16 cellular contexts compared by ENCODE assay signal in genomic region chr19:5478241-5478924, GRCh38. TPM values are rescaled to one million over a fixed set of nuclear protein-coding genes. Genes with fewer than 3 reads are reported as not detected.
"Had no signal": no experiment of that assay in that cellular context is flagged by ENCODE, and none has a peak within 500 bp of the region (broad histone marks: within the 10 kb centered on the region; RNA-seq: fewer than 3 reads in every experiment).

No MANE protein-coding gene starts in this region.

- H3K9me3 Mint-ChIP-seq: activated CD4-positive, alpha-beta T cell treated with anti-CD3 and anti-CD28 coated beads, Interleukin-2, amount 10 ng/mL, durations not matched to agents 7 days and 5 days had no signal

- H3K27ac Mint-ChIP-seq: activated CD4-positive, alpha-beta T cell treated with anti-CD3 and anti-CD28 coated beads, Interleukin-2, amount 10 ng/mL, durations not matched to agents 7 days and 5 days; activated naive CD4-positive, alpha-beta T cell treated with anti-CD3 and anti-CD28 coated beads, Interleukin-2, amount 50 U/mL, for 24 hours; nephron progenitor cell; T-helper 1 cell treated with Interleukin-12 subunit alpha and Interleukin-12 subunit beta and Interleukin-4 antibody, amounts not matched to agents 30 μg/mL and 1 μg/mL, for 36 hours had no signal

- H3K36me3 ChIP-seq: tibial artery, vagina had no signal

- DNase-seq: activated CD4-positive, alpha-beta T cell treated with anti-CD3 and anti-CD28 coated beads, Interleukin-2, amount 10 ng/mL, durations not matched to agents 7 days and 5 days; activated CD4-positive, CD25-positive, alpha-beta regulatory T cell; activated T-cell treated with anti-CD3 and anti-CD28 coated beads, Interleukin-2, amount 50 U/mL, for 1 hour; dermis blood vessel endothelial cell; left colon; mucosa of descending colon; nephron progenitor cell; right cardiac atrium; tibial artery had no signal

- H3K4me3 ChIP-seq: mucosa of descending colon, smooth muscle cell, tibial artery, vagina had no signal

- ATAC-seq: left colon, mucosa of descending colon, right cardiac atrium had no signal

- H3K27me3 ChIP-seq: vagina had no signal

- H3K4me3 Mint-ChIP-seq: activated CD4-positive, alpha-beta T cell treated with anti-CD3 and anti-CD28 coated beads, Interleukin-2, amount 10 ng/mL, durations not matched to agents 7 days and 5 days; activated naive CD4-positive, alpha-beta T cell treated with anti-CD3 and anti-CD28 coated beads, Interleukin-2, amount 50 U/mL, for 24 hours; nephron progenitor cell; T-helper 1 cell treated with Interleukin-12 subunit alpha and Interleukin-12 subunit beta and Interleukin-4 antibody, amounts not matched to agents 30 μg/mL and 1 μg/mL, for 36 hours had no signal

- H3K4me1 Mint-ChIP-seq: activated CD4-positive, alpha-beta T cell treated with anti-CD3 and anti-CD28 coated beads, Interleukin-2, amount 10 ng/mL, durations not matched to agents 7 days and 5 days; activated naive CD4-positive, alpha-beta T cell treated with anti-CD3 and anti-CD28 coated beads, Interleukin-2, amount 50 U/mL, for 24 hours; nephron progenitor cell had no signal

- H3K4me1 ChIP-seq: vagina had no signal

- H3K27ac ChIP-seq: tibial artery, vagina had no signal

RNA-seq across cellular contexts. Expression of gene ZNRF4, which starts 23.2 kb away (rescaled TPM):
- total RNA-seq: activated CD4-positive, alpha-beta T cell treated with anti-CD3 and anti-CD28 coated beads, Interleukin-2, amount 10 ng/mL, durations not matched to agents 7 days and 5 days; cerebellum; dermis blood vessel endothelial cell; left colon; lung microvascular endothelial cell; mucosa of descending colon; right cardiac atrium; smooth muscle cell; vagina had no signal
- polyA plus RNA-seq: esophagus, right cardiac atrium, smooth muscle cell had no signal
